ENCODE assay signal across 18 cellular contexts in the genomic region with DNA sequence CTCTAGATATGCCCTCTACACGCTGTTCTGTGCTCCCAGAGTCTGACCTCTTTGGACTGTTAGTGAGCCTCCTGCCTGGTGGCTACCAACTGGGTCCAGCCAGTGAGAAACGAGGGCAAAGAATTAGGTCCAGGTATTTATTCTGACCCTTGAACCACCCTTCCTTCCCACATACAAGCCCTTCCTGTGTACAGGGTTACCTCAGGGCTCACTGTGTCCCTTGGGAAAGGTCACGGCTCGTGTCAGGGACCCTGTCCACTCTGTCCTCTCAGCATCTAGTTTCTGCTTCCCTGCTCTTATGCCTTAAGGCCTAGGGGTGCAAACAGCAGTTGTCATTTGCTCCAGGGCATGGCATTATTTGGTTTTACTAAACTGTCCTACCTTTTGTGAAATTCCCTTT.
DNase-seq lines count a peak whose midpoint lies in the region; ATAC-seq, FAIRE-seq and TF ChIP-seq lines count a peak whose summit lies in the region.
"Had no signal": no experiment of that assay in that cellular context is flagged by ENCODE, and none has a peak within 500 bp of the region (broad histone marks: within the 10 kb centered on the region; RNA-seq: fewer than 3 reads in every experiment).

No MANE protein-coding gene starts in this region.

- TF ChIP-seq CTCF in bronchial epithelial cell (IDR thresholded peaks at IDR 0.05; ENCODE audit: insufficient read depth, low read length, severe bottlenecking) (no peak), Calu3 (IDR thresholded peaks at IDR 0.05; ENCODE audit: unreplicated experiment) (no peak)

- H2BK120ac ChIP-seq in trophoblast cell (ENCODE audit: insufficient read depth, low read length, poor library complexity), result no peak overlapping the region

- H3K27me3 ChIP-seq in bronchial epithelial cell (ENCODE audit: control insufficient read depth, insufficient read depth, low read length) (no peaks in the 10 kb centered on the region), trophoblast cell (ENCODE audit: insufficient read depth, low read length) (no peaks in the 10 kb centered on the region)
- H3K27me3 ChIP-seq: BE2C had no signal

- WGBS in trophoblast cell (ENCODE audit: extremely low coverage, insufficient coverage, insufficient read length), result no CpG with 5 or more reads among the region's 4 CpGs

- H3K4me2 ChIP-seq in trophoblast cell (ENCODE audit: low read length), result no peak overlapping the region
- H3K4me2 ChIP-seq: GM23338 had no signal

- CTCF ChIA-PET in Calu3 (lab: Charles Lee), result interaction anchor here (1.1 to 1.7 kb wide), 2 partner anchors 36 to 95 kb away, joined by 4 read pairs; no protein-coding TSS in a partner anchor

- no peak overlapping the region for H3K4me3 Mint-ChIP-seq in Calu3 (ENCODE audit: low read depth, unreplicated experiment)
- H3K4me3 Mint-ChIP-seq: CD4-positive, CD25-positive, alpha-beta regulatory T cell; CD8-positive, alpha-beta memory T cell; GM23338; HFFc6 had no signal

- no peak overlapping the region for H3K14ac ChIP-seq in trophoblast cell (ENCODE audit: low read length)

- intact Hi-C loops in Calu3 (cut with micrococcal nuclease; ENCODE audit: unreplicated experiment), result loop anchor here (10.0 kb wide), 2 partner anchors 163 to 283 kb away; no protein-coding TSS in a partner anchor

- H4K8ac ChIP-seq in trophoblast cell (ENCODE audit: low read depth, low read length), result no peak overlapping the region

- DNase-seq in NCI-H146 (lab: John Stamatoyannopoulos, UW) (peak; percentile 34), bronchial epithelial cell (ENCODE audit: low read depth) (no peak), trophoblast cell (no peak), Calu3 (no peak), HK-2 (ENCODE audit: unreplicated experiment) (no peak)
- DNase-seq: BE2C; C1 segment of cervical spinal cord; CD4-positive, CD25-positive, alpha-beta regulatory T cell; CD8-positive, alpha-beta memory T cell; COR-L47; HFFc6 had no signal

- H3K18ac ChIP-seq in trophoblast cell (ENCODE audit: low read length), result no peak overlapping the region

- peak; percentile 82 for FAIRE-seq in bronchial epithelial cell (lab: Jason Lieb, UNC)
- FAIRE-seq: D721Med, G401.6, GM12892, GM18507, H54 had no signal

- no peak overlapping the region for H2BK5ac ChIP-seq in trophoblast cell (ENCODE audit: low read depth, low read length, poor library complexity)

- no peak for ATAC-seq in GM18861 (IDR thresholded peaks at IDR 0.05; ENCODE audit: unreplicated experiment)

- H3K9me3 ChIP-seq in trophoblast cell (ENCODE audit: insufficient read depth, low read depth, low read length), result peaks cover 2% of the 10 kb centered on the region
- H3K9me3 ChIP-seq: BE2C had no signal

- no peaks in the 10 kb centered on the region for H3K79me1 ChIP-seq in trophoblast cell (ENCODE audit: low read length)

- no peaks in the 10 kb centered on the region for H3K27me3 Mint-ChIP-seq in Calu3 (ENCODE audit: unreplicated experiment)

- H3K4me3 ChIP-seq in bronchial epithelial cell (ENCODE audit: low read depth, low read length) (no peak overlapping the region), trophoblast cell (ENCODE audit: low read depth, low read length) (peak overlapping the region; percentile 4)
- H3K4me3 ChIP-seq: GM23338 had no signal

- H3K9ac ChIP-seq in trophoblast cell (ENCODE audit: low read length), result no peak overlapping the region

- peaks cover 11% of the 10 kb centered on the region for H3K4me1 Mint-ChIP-seq in Calu3 (ENCODE audit: low read depth, unreplicated experiment)
- H3K4me1 Mint-ChIP-seq: CD4-positive, CD25-positive, alpha-beta regulatory T cell; CD8-positive, alpha-beta memory T cell had no signal

- BruUV-seq in Calu3 (replicated peaks; lab: Mats Ljungman, UMichigan), result no TSS peak

- peak overlapping the region; percentile 29 for H3K23ac ChIP-seq in trophoblast cell (ENCODE audit: low read length)

- H3K27ac Mint-ChIP-seq in Calu3 (ENCODE audit: unreplicated experiment), result no peak overlapping the region
- H3K27ac Mint-ChIP-seq: CD4-positive, CD25-positive, alpha-beta regulatory T cell; CD8-positive, alpha-beta memory T cell; GM23338; HFFc6 had no signal

- no peaks in the 10 kb centered on the region for H3K9me3 Mint-ChIP-seq in Calu3 (ENCODE audit: low read depth, unreplicated experiment)
- H3K9me3 Mint-ChIP-seq: CD4-positive, CD25-positive, alpha-beta regulatory T cell; CD8-positive, alpha-beta memory T cell; GM23338 had no signal

- no peak overlapping the region for H3K27ac ChIP-seq in trophoblast cell (ENCODE audit: low read depth, low read length)

- H3K36me3 Mint-ChIP-seq in Calu3 (ENCODE audit: insufficient read depth, unreplicated experiment), result no peaks in the 10 kb centered on the region
- H3K36me3 Mint-ChIP-seq: CD4-positive, CD25-positive, alpha-beta regulatory T cell; CD8-positive, alpha-beta memory T cell had no signal

- no peak overlapping the region for H3K4ac ChIP-seq in trophoblast cell (ENCODE audit: low read depth, low read length)

- H3K36me3 ChIP-seq in bronchial epithelial cell (ENCODE audit: control insufficient read depth, insufficient read depth, low read length), result no peaks in the 10 kb centered on the region
- H3K36me3 ChIP-seq in trophoblast cell (ENCODE audit: control insufficient read depth in 1 of 2, insufficient read depth in 2 of 2, low read length in 2 of 2), result no peaks in the 10 kb centered on the region
- H3K36me3 ChIP-seq: BE2C had no signal

- H2AK5ac ChIP-seq in trophoblast cell (ENCODE audit: low read length), result no peak overlapping the region

- H2BK12ac ChIP-seq in trophoblast cell (ENCODE audit: low read length), result no peak overlapping the region

- H4K91ac ChIP-seq in trophoblast cell (ENCODE audit: low read depth, low read length), result no peak overlapping the region

- no peak overlapping the region for H2AFZ ChIP-seq in trophoblast cell (ENCODE audit: insufficient read depth, low read length, poor library complexity)
- H2AFZ ChIP-seq: GM23338 had no signal

- H4K12ac ChIP-seq in trophoblast cell (ENCODE audit: low read depth, low read length), result no peak overlapping the region

- H3K4me1 ChIP-seq in trophoblast cell (ENCODE audit: control insufficient read depth in 1 of 2, insufficient read depth in 2 of 2, low read length in 2 of 2), result peaks cover 0 to 2% of the 10 kb centered on the region in 2 experiments
- H3K4me1 ChIP-seq: BE2C had no signal

- no peaks in the 10 kb centered on the region for H3K79me2 ChIP-seq in trophoblast cell (ENCODE audit: control insufficient read depth, insufficient read depth, low read length, poor library complexity)
